ENCODE assay signal across 8 cellular contexts in genomic region chr10:47746780-47747373, GRCh38. TPM values are rescaled to one million over a fixed set of nuclear protein-coding genes. Genes with fewer than 3 reads are reported as not detected.
DNase-seq lines count a peak whose midpoint lies in the region; ATAC-seq and TF ChIP-seq lines count a peak whose summit lies in the region.
"Not testable (repeated sequence)": the region's sequence is repeated elsewhere in the genome, so short reads cannot be mapped to it uniquely, and the experiment has no call there.
"Had no signal": no experiment of that assay in that cellular context is flagged by ENCODE, and none has a peak within 500 bp of the region (broad histone marks: within the 10 kb centered on the region; RNA-seq: fewer than 3 reads in every experiment).

No MANE protein-coding gene starts in this region.

- DNase-seq in Karpas-422 (peak; percentile 21), brain microvascular endothelial cell (peak; percentile 3), fibroblast of gingiva (ENCODE audit: low read depth) (peak; percentile 0), heart left ventricle (peak in 1 of 5 donors; percentile 29), right lobe of liver (peak in 1 of 3 donors; percentile 11)
- DNase-seq in osteocyte (ENCODE audit: extremely low spot score, unreplicated experiment); thoracic aorta (ENCODE audit: low spot score): not testable (repeated sequence)

- in situ Hi-C loops in brain microvascular endothelial cell (cut with HindIII; ENCODE audit: low pct_ligation_motif_present, low sequenced_read_pairs) = not testable (repeated sequence)

- not testable (repeated sequence) for H3K4me1 ChIP-seq in Karpas-422 (ENCODE audit: low read length); heart left ventricle; right lobe of liver; thoracic aorta (ENCODE audit: control insufficient read depth in 1 of 2, low read depth in 2 of 2)

- not testable (repeated sequence) for H3K79me2 ChIP-seq in Karpas-422 (ENCODE audit: low read length)

- TF ChIP-seq CTCF in brain microvascular endothelial cell (IDR thresholded peaks at IDR 0.05; ENCODE audit: low read depth, low read length, missing control alignments); heart left ventricle (IDR thresholded peaks at IDR 0.05); right lobe of liver (IDR thresholded peaks at IDR 0.05); osteocyte (IDR thresholded peaks at IDR 0.05); thoracic aorta (IDR thresholded peaks at IDR 0.05): not testable (repeated sequence)

- not testable (repeated sequence) for H3K4me2 ChIP-seq in Karpas-422 (ENCODE audit: low read depth, low read length, poor library complexity, severe bottlenecking)

- not testable (repeated sequence) for TF ChIP-seq POLR2A in heart left ventricle (IDR thresholded peaks at IDR 0.05); right lobe of liver (IDR thresholded peaks at IDR 0.05)

- not testable (repeated sequence) for H3K27ac ChIP-seq in Karpas-422 (ENCODE audit: low read length); brain microvascular endothelial cell; heart left ventricle; right lobe of liver; thoracic aorta

- not testable (repeated sequence) for H3K9me3 Mint-ChIP-seq in osteocyte (ENCODE audit: unreplicated experiment)

- H3K4me1 Mint-ChIP-seq in osteocyte (ENCODE audit: unreplicated experiment) = not testable (repeated sequence)

- H3K27me3 Mint-ChIP-seq in osteocyte (ENCODE audit: unreplicated experiment) = not testable (repeated sequence)

- H3K4me3 Mint-ChIP-seq in osteocyte (ENCODE audit: unreplicated experiment) = not testable (repeated sequence)

- not testable (repeated sequence) for H3K36me3 Mint-ChIP-seq in osteocyte (ENCODE audit: unreplicated experiment)

- H3K9me2 ChIP-seq in Karpas-422 (replicated peaks; ENCODE audit: insufficient read depth, low read length) = not testable (repeated sequence)

- WGBS in heart left ventricle, 4 donors = 27 to 67% (median 45%) methylated on average over 3 of the region's 4 CpGs
- WGBS in right lobe of liver (ENCODE audit: insufficient coverage, low coverage, low lambda C conversion rate, missing lambda C conversion rate) = 28% methylated on average over 3 of the region's 4 CpGs

- intact Hi-C loops in heart left ventricle (cut with DNase I); right lobe of liver (cut with DNase I): not testable (repeated sequence)

- H4K20me1 ChIP-seq in Karpas-422 (ENCODE audit: insufficient read depth, low read depth, low read length) = not testable (repeated sequence)

- H3K27ac Mint-ChIP-seq in osteocyte (ENCODE audit: unreplicated experiment) = peak overlapping the region; percentile 88

- H2AFZ ChIP-seq in Karpas-422 (ENCODE audit: low read length) = not testable (repeated sequence)

- not testable (repeated sequence) for H3K9me3 ChIP-seq in Karpas-422 (ENCODE audit: low read length); heart left ventricle; right lobe of liver; thoracic aorta

- H3K36me3 ChIP-seq in Karpas-422 (ENCODE audit: insufficient read depth, low read length); brain microvascular endothelial cell (replicated peaks); heart left ventricle; right lobe of liver; thoracic aorta: not testable (repeated sequence)

- H3K9ac ChIP-seq in Karpas-422 (ENCODE audit: low read length) = not testable (repeated sequence)

- H3K4me3 ChIP-seq in Karpas-422 (ENCODE audit: low read length); brain microvascular endothelial cell (ENCODE audit: low read depth, low read length); heart left ventricle; right lobe of liver; thoracic aorta: not testable (repeated sequence)

- not testable (repeated sequence) for H3K27me3 ChIP-seq in Karpas-422 (ENCODE audit: low read length); brain microvascular endothelial cell (replicated peaks); heart left ventricle; right lobe of liver; thoracic aorta (replicated peaks; ENCODE audit: insufficient read depth)

- peak in 3 of 4 donors; percentile 57 to 79 (median 61) for ATAC-seq in heart left ventricle
- ATAC-seq in right lobe of liver = peak; percentile 23 to 53 (median 36)
- peak; percentile 67 for ATAC-seq in thoracic aorta (ENCODE audit: insufficient number of reproducible peaks, low FRiP score, low read depth)

RNA-seq across cellular contexts. Expression of gene SYT15B, which starts 16.5 kb away (rescaled TPM):
- 0.11 TPM in 1 of 2 replicates, not detected in the other for total RNA-seq in Karpas-422 (2014; rRNA removed; shearing (Covaris generic); ENCODE audit: low replicate concordance)
- total RNA-seq in heart left ventricle (1 to 10 TPM in 6 of 9 donors, under 1 TPM in 3; 0.88 to 4.6 (median 1.6) TPM), right lobe of liver (under 1 TPM in 5 of 6 experiments, not detected in 1; 0.20 to 0.73 (median 0.42) TPM), osteocyte (10.5 and 10.9 TPM in 2 replicates), thoracic aorta (1 to 10 TPM; 1.8 to 5.3 TPM)
- 1 to 10 TPM in 1 of 2 donors, under 1 TPM in 1; 0.53 to 1.1 TPM for polyA plus RNA-seq in heart left ventricle
- total RNA-seq: HepG2 had no signal
- polyA plus RNA-seq: HepG2 had no signal
